Comparison of ENCODE assay signal across 8 cellular contexts in genomic region chr7:39948375-39948774, GRCh38. TPM values are rescaled to one million over a fixed set of nuclear protein-coding genes. Genes with fewer than 3 reads are reported as not detected.
DNase-seq lines count a peak whose midpoint lies in the region; ATAC-seq and TF ChIP-seq lines count a peak whose summit lies in the region.

No MANE protein-coding gene starts in this region.

- H3K36me3 ChIP-seq in heart left ventricle = no peaks in the 10 kb centered on the region
- H3K36me3 ChIP-seq in hepatocyte (replicated peaks; ENCODE audit: insufficient read depth, low read depth) = no peaks in the 10 kb centered on the region

- TF ChIP-seq CTCF in heart left ventricle (IDR thresholded peaks at IDR 0.05) = no peak
- TF ChIP-seq CTCF in hepatocyte (IDR thresholded peaks at IDR 0.05; ENCODE audit: poor library complexity) = no peak

- intact Hi-C loops in heart left ventricle (cut with DNase I) = loop anchor here in 5 of 10 donors (5.0 kb wide), 3 partner anchors 51 to 184 kb away; partner anchors contain the start of gene MPLKIP (in 1 of the 5)
- intact Hi-C loops in left cardiac atrium (cut with DNase I) = loop anchor here in 1 of 2 donors (5.0 kb wide), 1 partner anchor 51 kb away; no protein-coding TSS in a partner anchor

- peak overlapping the region; percentile 100 for H3K27ac Mint-ChIP-seq in activated T-cell treated with anti-CD3 and anti-CD28 coated beads, Interleukin-2, amount 50 U/mL, for 72 hours
- peak overlapping the region; percentile 100 for H3K27ac Mint-ChIP-seq in stimulated activated naive B cell treated with anti-CD40 and anti-IgM and Interleukin-4, amounts not matched to agents 10 μg/mL and 1 μg/mL and 100 μg/mL, for 72 hours

- peak overlapping the region; percentile 95 to 99 for H3K4me3 Mint-ChIP-seq in activated T-cell treated with anti-CD3 and anti-CD28 coated beads, Interleukin-2, amount 50 U/mL, for 72 hours
- H3K4me3 Mint-ChIP-seq in stimulated activated naive B cell treated with anti-CD40 and anti-IgM and Interleukin-4, amounts not matched to agents 10 μg/mL and 1 μg/mL and 100 μg/mL, for 72 hours = peak overlapping the region; percentile 98 to 100

- 61 to 73% (median 70%) methylated on average over 8 of the region's 8 CpGs for WGBS in heart left ventricle, 4 donors
- WGBS in hepatocyte (ENCODE audit: low lambda C conversion rate, missing lambda C conversion rate) = 79% methylated on average over 8 of the region's 8 CpGs

- H3K27me3 ChIP-seq in heart left ventricle (no peaks in the 10 kb centered on the region), hepatocyte (no peaks in the 10 kb centered on the region)

- DNase-seq in heart left ventricle (no peak), left cardiac atrium (no peak), hepatocyte (ENCODE audit: low spot score) (peak; percentile 7), DMS79 (lab: John Stamatoyannopoulos, UW) (no peak), NCI-H1694 (lab: John Stamatoyannopoulos, UW) (no peak)
- DNase-seq in activated T-cell treated with anti-CD3 and anti-CD28 coated beads, Interleukin-2, amount 50 U/mL, for 72 hours = peak in 1 of 2 donors; percentile 18
- DNase-seq in stimulated activated naive B cell treated with anti-CD40 and anti-IgM and Interleukin-4, amounts not matched to agents 10 μg/mL and 1 μg/mL and 100 μg/mL, for 72 hours = no peak

- H3K4me2 ChIP-seq in hepatocyte = peak overlapping the region; percentile 77

- H3K9me3 ChIP-seq in heart left ventricle (no peaks in the 10 kb centered on the region), hepatocyte (ENCODE audit: low read depth) (no peaks in the 10 kb centered on the region)

- peaks cover 41% of the 10 kb centered on the region for H3K79me2 ChIP-seq in hepatocyte

- H3K27me3 Mint-ChIP-seq in activated T-cell treated with anti-CD3 and anti-CD28 coated beads, Interleukin-2, amount 50 U/mL, for 72 hours (ENCODE audit: low read depth) = no peaks in the 10 kb centered on the region
- H3K27me3 Mint-ChIP-seq in stimulated activated naive B cell treated with anti-CD40 and anti-IgM and Interleukin-4, amounts not matched to agents 10 μg/mL and 1 μg/mL and 100 μg/mL, for 72 hours = no peaks in the 10 kb centered on the region

- H3K4me1 Mint-ChIP-seq in activated T-cell treated with anti-CD3 and anti-CD28 coated beads, Interleukin-2, amount 50 U/mL, for 72 hours (ENCODE audit: low read depth) = peaks cover 20% of the 10 kb centered on the region
- peaks cover 12 to 25% of the 10 kb centered on the region in 2 donors for H3K4me1 Mint-ChIP-seq in stimulated activated naive B cell treated with anti-CD40 and anti-IgM and Interleukin-4, amounts not matched to agents 10 μg/mL and 1 μg/mL and 100 μg/mL, for 72 hours

- H4K20me1 ChIP-seq in hepatocyte (ENCODE audit: insufficient read depth, poor library complexity, severe bottlenecking) = peaks cover 22% of the 10 kb centered on the region

- H3K9me2 ChIP-seq in hepatocyte (replicated peaks; ENCODE audit: insufficient read depth) = no peaks in the 10 kb centered on the region

- H2AFZ ChIP-seq in hepatocyte = peak overlapping the region; percentile 83

- TF ChIP-seq POLR2A in heart left ventricle (IDR thresholded peaks at IDR 0.05) = no peak

- H3K4me1 ChIP-seq in heart left ventricle = peaks cover 4 to 24% (median 8%) of the 10 kb centered on the region in 12 donors
- peaks cover 9% of the 10 kb centered on the region for H3K4me1 ChIP-seq in hepatocyte (ENCODE audit: insufficient read depth)

- H3K36me3 Mint-ChIP-seq in activated T-cell treated with anti-CD3 and anti-CD28 coated beads, Interleukin-2, amount 50 U/mL, for 72 hours (ENCODE audit: insufficient read depth in 2 of 2) = peaks cover 6 to 8% of the 10 kb centered on the region in 2 donors
- peaks cover 9 to 14% of the 10 kb centered on the region in 2 donors for H3K36me3 Mint-ChIP-seq in stimulated activated naive B cell treated with anti-CD40 and anti-IgM and Interleukin-4, amounts not matched to agents 10 μg/mL and 1 μg/mL and 100 μg/mL, for 72 hours

- H3K27ac ChIP-seq in heart left ventricle (peak overlapping the region; percentile 81 to 100 (median 98)), hepatocyte (peak overlapping the region; percentile 98)

- ATAC-seq in heart left ventricle = no peak
- no peak for ATAC-seq in left cardiac atrium
- no peak for ATAC-seq in activated T-cell treated with anti-CD3 and anti-CD28 coated beads, Interleukin-2, amount 50 U/mL, for 72 hours (replicated peaks in 1 of 2)
- no peak for ATAC-seq in stimulated activated naive B cell treated with anti-CD40 and anti-IgM and Interleukin-4, amounts not matched to agents 10 μg/mL and 1 μg/mL and 100 μg/mL, for 72 hours (replicated peaks)
- no peak for ATAC-seq in GM21529 (IDR thresholded peaks at IDR 0.05; ENCODE audit: unreplicated experiment)

- H3K4me3 ChIP-seq in heart left ventricle (peak overlapping the region; percentile 30 to 99 (median 79)), hepatocyte (peak overlapping the region; percentile 47)

- H3K9me3 Mint-ChIP-seq in activated T-cell treated with anti-CD3 and anti-CD28 coated beads, Interleukin-2, amount 50 U/mL, for 72 hours = no peaks in the 10 kb centered on the region
- no peaks in the 10 kb centered on the region for H3K9me3 Mint-ChIP-seq in stimulated activated naive B cell treated with anti-CD40 and anti-IgM and Interleukin-4, amounts not matched to agents 10 μg/mL and 1 μg/mL and 100 μg/mL, for 72 hours

RNA-seq across cellular contexts. Expression of gene CDK13, which starts 1.7 kb away (rescaled TPM):
- total RNA-seq in heart left ventricle (10 to 100 TPM; 18.7 to 32.2 (median 24.9) TPM), left cardiac atrium (10 to 100 TPM; 26.9 to 28.1 TPM), hepatocyte (71.8 and 76.0 TPM in 2 replicates)
- polyA plus RNA-seq in heart left ventricle (10 to 100 TPM; 12.4 to 15.7 TPM), hepatocyte (36.1 and 36.7 TPM in 2 replicates)
- 10 to 100 TPM; 47.6 to 48.2 TPM for total RNA-seq in activated T-cell treated with anti-CD3 and anti-CD28 coated beads, Interleukin-2, amount 50 U/mL, for 72 hours
